ENCODE assay signal across 18 cellular contexts in the genomic region with DNA sequence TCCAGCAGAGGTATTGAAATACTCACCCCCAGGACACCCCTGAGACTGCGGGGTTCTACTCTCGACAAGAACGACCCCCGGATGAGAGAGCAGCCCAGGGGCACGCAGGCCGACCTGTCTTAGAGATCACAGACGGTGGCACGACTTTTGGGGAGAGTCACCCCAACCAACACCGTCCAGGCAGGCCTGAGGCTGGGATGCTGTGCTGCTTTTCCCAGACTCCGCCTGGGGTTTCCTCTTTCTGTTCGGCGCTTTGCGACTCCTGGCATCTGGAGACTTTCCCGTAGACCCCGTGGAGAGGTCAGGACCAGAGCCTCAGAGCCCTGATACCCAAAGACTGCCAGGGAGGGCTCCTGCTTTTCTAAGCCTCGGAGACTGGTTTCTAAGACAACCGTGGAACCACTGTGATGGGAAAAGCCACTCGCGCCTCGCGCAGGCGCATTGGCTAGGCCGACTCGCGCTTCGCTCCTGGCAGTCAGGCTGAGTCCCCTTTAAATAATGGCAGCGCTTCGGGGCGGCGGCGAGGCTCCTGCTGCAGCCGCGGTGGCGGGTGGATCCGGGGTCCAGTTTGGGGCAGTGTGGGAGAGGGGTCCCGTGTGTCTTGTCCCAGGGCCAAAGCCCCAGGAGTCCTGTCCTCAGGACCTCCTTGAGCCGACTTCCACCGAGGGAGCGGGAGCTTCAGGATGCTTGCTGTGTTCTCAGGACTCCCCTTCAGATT.
"Had no signal": no experiment of that assay in that cellular context is flagged by ENCODE, and none has a peak within 500 bp of the region (broad histone marks: within the 10 kb centered on the region; RNA-seq: fewer than 3 reads in every experiment).

No MANE protein-coding gene starts in this region.

- H3K27me3 ChIP-seq: ascending aorta, breast epithelium, esophagus squamous epithelium, hepatocyte, suprapubic skin, upper lobe of left lung had no signal

- H3K4me2 ChIP-seq: hepatocyte had no signal

- H3K27ac Mint-ChIP-seq: activated CD4-positive, alpha-beta memory T cell treated with anti-CD3 and anti-CD28 coated beads, Interleukin-2, amount 10 ng/mL, durations not matched to agents 7 days and 5 days; natural killer cell treated with Interleukin-12 subunit alpha and Interleukin-12 subunit beta and Interleukin-15 and Interleukin-18, amount 100 ng/mL, for 72 hours; stimulated activated naive CD8-positive, alpha-beta T cell treated with anti-CD3 and anti-CD28 coated beads, Interleukin-15, Interleukin-2, amounts not matched to agents 100 ng/mL and 50 ng/mL, for 24 hours; WTC11 had no signal

- DNase-seq: activated CD4-positive, alpha-beta T cell treated with anti-CD3 and anti-CD28 coated beads for 4 hours; activated naive CD4-positive, alpha-beta T cell; esophagus squamous epithelium; kidney glomerular epithelial cell; mesendoderm; small intestine; stimulated activated CD4-positive, alpha-beta T cell treated with anti-CD3 and anti-CD28 coated beads, Interleukin-4, amount 100 ng/mL, for 4 hours; T-helper 2 cell had no signal

- ATAC-seq: natural killer cell treated with Interleukin-12 subunit alpha and Interleukin-12 subunit beta and Interleukin-15 and Interleukin-18, amount 100 ng/mL, for 72 hours; WTC11 had no signal

- H3K36me3 ChIP-seq: ascending aorta, breast epithelium, esophagus squamous epithelium, suprapubic skin, upper lobe of left lung had no signal

- FAIRE-seq: small intestine, TTC549 had no signal

- H2AFZ ChIP-seq: hepatocyte had no signal

- H3K27me3 Mint-ChIP-seq: activated CD4-positive, alpha-beta memory T cell treated with anti-CD3 and anti-CD28 coated beads, Interleukin-2, amount 10 ng/mL, durations not matched to agents 7 days and 5 days; natural killer cell treated with Interleukin-12 subunit alpha and Interleukin-12 subunit beta and Interleukin-15 and Interleukin-18, amount 100 ng/mL, for 72 hours; stimulated activated naive CD8-positive, alpha-beta T cell treated with anti-CD3 and anti-CD28 coated beads, Interleukin-15, Interleukin-2, amounts not matched to agents 100 ng/mL and 50 ng/mL, for 24 hours had no signal

- H3K4me1 ChIP-seq: ascending aorta, breast epithelium, esophagus squamous epithelium, suprapubic skin, upper lobe of left lung had no signal

- H3K9me3 ChIP-seq: ascending aorta had no signal

- H3K27ac ChIP-seq: ascending aorta, breast epithelium, esophagus squamous epithelium, hepatocyte, suprapubic skin, upper lobe of left lung had no signal

- H3K4me1 Mint-ChIP-seq: activated CD4-positive, alpha-beta memory T cell treated with anti-CD3 and anti-CD28 coated beads, Interleukin-2, amount 10 ng/mL, durations not matched to agents 7 days and 5 days; WTC11 had no signal

- H3K4me3 ChIP-seq: ascending aorta, breast epithelium, esophagus squamous epithelium, hepatocyte, suprapubic skin, upper lobe of left lung had no signal

- H3K79me2 ChIP-seq: hepatocyte had no signal

- H3K4me3 Mint-ChIP-seq: activated CD4-positive, alpha-beta memory T cell treated with anti-CD3 and anti-CD28 coated beads, Interleukin-2, amount 10 ng/mL, durations not matched to agents 7 days and 5 days; natural killer cell treated with Interleukin-12 subunit alpha and Interleukin-12 subunit beta and Interleukin-15 and Interleukin-18, amount 100 ng/mL, for 72 hours; stimulated activated naive CD8-positive, alpha-beta T cell treated with anti-CD3 and anti-CD28 coated beads, Interleukin-15, Interleukin-2, amounts not matched to agents 100 ng/mL and 50 ng/mL, for 24 hours; WTC11 had no signal
